In the genomic region with DNA sequence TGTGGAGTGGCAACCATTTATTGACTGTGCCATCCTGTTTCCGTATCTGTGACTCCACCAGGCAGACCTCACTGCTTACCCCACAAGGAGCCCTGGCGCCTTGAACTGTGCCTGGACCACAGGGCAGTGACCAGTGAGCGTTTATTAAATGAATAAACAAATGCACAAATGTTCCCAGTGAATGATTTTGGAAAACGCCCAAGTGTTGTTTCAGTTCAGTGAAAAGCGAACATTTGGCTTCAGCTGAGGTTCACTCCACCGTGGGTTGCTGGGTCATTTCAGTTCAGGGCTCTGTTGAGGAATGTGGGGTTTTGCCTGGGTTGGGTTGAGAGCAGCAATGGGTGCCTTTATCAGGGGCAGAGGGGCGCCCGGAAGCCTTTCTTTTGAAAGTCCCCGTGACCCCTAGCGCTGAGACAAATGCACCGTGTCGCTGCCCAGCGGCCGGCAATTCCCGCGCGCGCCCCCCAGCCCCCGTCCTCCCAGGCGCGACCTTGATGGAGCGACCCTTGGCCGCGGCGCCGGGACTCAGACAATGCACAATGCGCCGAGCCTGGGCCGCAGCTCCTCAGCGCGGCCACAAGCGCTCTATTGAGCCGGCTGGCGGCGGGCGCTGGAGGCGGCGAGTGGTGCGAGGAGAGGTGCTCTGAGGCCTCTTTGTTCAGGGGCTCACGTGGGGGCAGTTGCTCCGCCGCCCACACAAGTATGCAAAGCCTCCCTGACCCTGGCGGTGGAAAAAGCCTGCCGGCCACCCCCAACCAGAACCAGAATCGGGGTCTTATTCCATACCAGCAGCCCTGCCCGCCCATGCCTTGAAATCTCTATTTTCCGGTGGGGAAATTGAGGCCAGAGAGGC, we compare ENCODE assay signal across 9 cellular contexts. TPM values are rescaled to one million over a fixed set of nuclear protein-coding genes. Genes with fewer than 3 reads are reported as not detected.
DNase-seq lines count a peak whose midpoint lies in the region; ATAC-seq and TF ChIP-seq lines count a peak whose summit lies in the region.
"Had no signal": no experiment of that assay in that cellular context is flagged by ENCODE, and none has a peak within 500 bp of the region (broad histone marks: within the 10 kb centered on the region; RNA-seq: fewer than 3 reads in every experiment).

No MANE protein-coding gene starts in this region.

- ATAC-seq in GM19324 (IDR thresholded peaks at IDR 0.05; ENCODE audit: low FRiP score, unreplicated experiment): no peak

- H3K4me2 ChIP-seq in smooth muscle cell: peak overlapping the region; percentile 59

- H3K9ac ChIP-seq in HUES48 (ENCODE audit: low read depth, low read length) (peak overlapping the region; percentile 14; the same call in 1 of the 2 replicates), smooth muscle cell (ENCODE audit: low read depth) (no peak overlapping the region)

- no peak overlapping the region for H2AFZ ChIP-seq in smooth muscle cell (ENCODE audit: low read depth)

- peaks cover 19% of the 10 kb centered on the region for H3K4me1 ChIP-seq in HUES48 (ENCODE audit: control insufficient read depth, insufficient read depth, low read length)
- no peaks in the 10 kb centered on the region for H3K4me1 ChIP-seq in smooth muscle cell (ENCODE audit: low read depth)

- DNase-seq in epithelial cell of proximal tubule (ENCODE audit: low read depth) (peak; percentile 73), left kidney (ENCODE audit: low read depth, low spot score) (peak; percentile 77), smooth muscle cell (lab: John Stamatoyannopoulos, UW; ENCODE audit: unreplicated experiment) (no peak), NOMO-1 treated with dmso at 0.1 percent for 144 hours (lab: John Stamatoyannopoulos, UW; ENCODE audit: unreplicated experiment) (no peak), germinal center (ENCODE audit: low spot score) (no peak), NOMO-1 (lab: John Stamatoyannopoulos, UW; ENCODE audit: unreplicated experiment in 2 of 2) (no peak)

- no peaks in the 10 kb centered on the region for H3K9me3 ChIP-seq in HUES48 (ENCODE audit: control insufficient read depth, insufficient read depth, low read length)
- H3K9me3 ChIP-seq in smooth muscle cell (replicated peaks; ENCODE audit: low read depth): no peaks in the 10 kb centered on the region

- H3K36me3 ChIP-seq in HUES48 (ENCODE audit: control insufficient read depth, insufficient read depth, low read length) (no peaks in the 10 kb centered on the region), smooth muscle cell (ENCODE audit: low read depth) (no peaks in the 10 kb centered on the region)

- H3F3A ChIP-seq in smooth muscle cell (ENCODE audit: low read depth): no peaks in the 10 kb centered on the region

- H3K27ac ChIP-seq in HUES48 (ENCODE audit: low read depth, low read length) (no peak overlapping the region), smooth muscle cell (ENCODE audit: low read depth) (no peak overlapping the region)
- H3K27ac ChIP-seq: VCaP had no signal

- H3K79me2 ChIP-seq in smooth muscle cell (ENCODE audit: low read depth): no peaks in the 10 kb centered on the region

- TF ChIP-seq CTCF in epithelial cell of proximal tubule (conservative IDR thresholded peaks at IDR 0.05; ENCODE audit: low read depth, low read length) (peak; percentile 19), smooth muscle cell (IDR thresholded peaks at IDR 0.05; ENCODE audit: borderline replicate concordance, insufficient read depth, poor library complexity, severe bottlenecking) (no peak)

- H4K20me1 ChIP-seq in smooth muscle cell (ENCODE audit: low read depth): no peaks in the 10 kb centered on the region

- H3K4me3 ChIP-seq in HUES48 (ENCODE audit: low read depth, low read length) (no peak overlapping the region), epithelial cell of proximal tubule (ENCODE audit: low read depth, low read length) (peak overlapping the region; percentile 31), smooth muscle cell (no peak overlapping the region)

- H3K27me3 ChIP-seq in HUES48 (ENCODE audit: control insufficient read depth, insufficient read depth, low read length) (peaks cover 12% of the 10 kb centered on the region; the same call in 1 of the 2 replicates), smooth muscle cell (ENCODE audit: low read depth) (peaks cover 48% of the 10 kb centered on the region)

- WGBS in smooth muscle cell (ENCODE audit: low lambda C conversion rate): 36% methylated on average over 41 of the region's 47 CpGs

RNA-seq across cellular contexts. Expression of a gene that starts 40.5 kb away (rescaled TPM):
- total RNA-seq in epithelial cell of proximal tubule: 4.5 and 9.6 TPM in 2 replicates
- 2.8 and 3.5 TPM in 2 replicates for total RNA-seq in smooth muscle cell
- 1.3 and 3.9 TPM in 2 replicates for polyA plus RNA-seq in smooth muscle cell

Comparison
In these comparisons a context has a peak if more than half of its experiments do, and no peak if none do; other contexts are left out.
1. DNase-seq: peak in epithelial cell of proximal tubule (single experiment) and left kidney (single experiment); none in smooth muscle cell (single experiment), NOMO-1 treated with dmso at 0.1 percent for 144 hours (single experiment), germinal center (single experiment) and NOMO-1 (0 of 2).